In the genomic region with DNA sequence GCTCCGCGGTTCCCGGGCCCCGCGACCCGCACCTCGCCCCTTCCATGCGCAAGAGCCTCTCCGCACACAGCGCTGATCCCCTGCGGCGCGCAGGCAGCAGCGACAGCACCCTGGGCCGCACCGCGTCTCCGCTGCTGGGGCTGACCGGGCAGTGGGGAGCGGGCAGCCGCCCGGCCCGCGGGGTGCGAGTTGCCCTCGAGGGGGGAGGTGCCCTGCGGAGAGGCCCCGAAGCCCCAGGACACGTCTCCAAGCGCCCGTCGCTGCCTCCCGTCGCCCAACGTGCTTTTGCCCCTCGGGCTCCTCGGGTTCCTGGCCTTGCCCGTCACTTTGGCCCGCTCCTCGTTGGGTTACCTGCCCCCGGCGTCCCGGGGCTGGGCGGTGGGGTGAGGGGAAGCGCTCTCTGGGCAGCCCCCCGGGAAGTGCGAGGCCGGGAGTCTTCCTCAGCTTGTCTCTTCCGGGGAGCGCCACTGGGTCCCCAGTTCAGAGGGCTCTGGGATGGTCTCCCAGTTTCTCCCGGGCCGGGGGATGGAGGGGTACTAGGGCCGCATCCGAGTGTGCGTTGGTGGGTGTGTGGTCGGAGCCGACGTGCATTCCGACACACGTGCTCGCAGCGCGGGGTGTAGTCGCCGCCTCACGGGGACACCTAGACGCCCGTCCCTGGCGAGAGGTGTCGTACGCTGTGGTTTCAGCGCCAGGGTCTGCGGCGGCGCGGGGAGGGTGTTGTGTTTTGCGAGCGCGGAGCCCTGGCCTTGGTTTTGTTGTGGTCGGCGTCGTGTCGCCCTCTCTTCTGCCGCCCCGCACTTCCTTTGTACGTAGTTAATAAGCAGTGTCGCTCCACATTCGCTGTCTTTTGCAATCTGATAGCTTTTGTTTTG, we compare ENCODE assay signal across 1 cellular context.
TF ChIP-seq lines count a peak whose summit lies in the region.

No MANE protein-coding gene starts in this region.

TF ChIP-seq in HEK293, 187 proteins besides CTCF, POLR2A, EP300 and RAD21 (continued from another document and continues in another):
- TF ChIP-seq, protein P1, sequence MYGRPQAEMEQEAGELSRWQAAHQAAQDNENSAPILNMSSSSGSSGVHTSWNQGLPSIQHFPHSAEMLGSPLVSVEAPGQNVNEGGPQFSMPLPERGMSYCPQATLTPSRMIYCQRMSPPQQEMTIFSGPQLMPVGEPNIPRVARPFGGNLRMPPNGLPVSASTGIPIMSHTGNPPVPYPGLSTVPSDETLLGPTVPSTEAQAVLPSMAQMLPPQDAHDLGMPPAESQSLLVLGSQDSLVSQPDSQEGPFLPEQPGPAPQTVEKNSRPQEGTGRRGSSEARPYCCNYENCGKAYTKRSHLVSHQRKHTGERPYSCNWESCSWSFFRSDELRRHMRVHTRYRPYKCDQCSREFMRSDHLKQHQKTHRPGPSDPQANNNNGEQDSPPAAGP (tag by site-specific recombination; IDR thresholded peaks at IDR 0.05), result 0 out of 2 replicates have a peak, but pooled peaks have one; percentile 51
- peak; percentile 43; the same call in 1 of the 2 replicates for TF ChIP-seq ZBTB48 (tag by site-specific recombination; IDR thresholded peaks at IDR 0.05)
- peak; percentile 16; the same call in 1 of the 2 replicates for TF ChIP-seq GLIS1 (tag by site-specific recombination; IDR thresholded peaks at IDR 0.05)
- peak; percentile 59; the same call in 1 of the 2 replicates for TF ChIP-seq ZXDB (tag by site-specific recombination; IDR thresholded peaks at IDR 0.05)
- peak; percentile 37 for TF ChIP-seq KLF9 (tag by site-specific recombination; IDR thresholded peaks at IDR 0.05; ENCODE audit: low read depth)
- TF ChIP-seq, protein P2, sequence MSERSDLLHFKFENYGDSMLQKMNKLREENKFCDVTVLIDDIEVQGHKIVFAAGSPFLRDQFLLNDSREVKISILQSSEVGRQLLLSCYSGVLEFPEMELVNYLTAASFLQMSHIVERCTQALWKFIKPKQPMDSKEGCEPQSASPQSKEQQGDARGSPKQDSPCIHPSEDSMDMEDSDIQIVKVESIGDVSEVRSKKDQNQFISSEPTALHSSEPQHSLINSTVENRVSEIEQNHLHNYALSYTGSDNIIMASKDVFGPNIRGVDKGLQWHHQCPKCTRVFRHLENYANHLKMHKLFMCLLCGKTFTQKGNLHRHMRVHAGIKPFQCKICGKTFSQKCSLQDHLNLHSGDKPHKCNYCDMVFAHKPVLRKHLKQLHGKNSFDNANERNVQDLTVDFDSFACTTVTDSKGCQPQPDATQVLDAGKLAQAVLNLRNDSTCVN (tag by site-specific recombination; optimal IDR thresholded peaks at IDR 0.05), result peak; percentile 82
- TF ChIP-seq ZSCAN30 (tag by site-specific recombination; IDR thresholded peaks at IDR 0.05), result 0 out of 2 replicates have a peak, but pooled peaks have one; percentile 3
- TF ChIP-seq, protein P3, sequence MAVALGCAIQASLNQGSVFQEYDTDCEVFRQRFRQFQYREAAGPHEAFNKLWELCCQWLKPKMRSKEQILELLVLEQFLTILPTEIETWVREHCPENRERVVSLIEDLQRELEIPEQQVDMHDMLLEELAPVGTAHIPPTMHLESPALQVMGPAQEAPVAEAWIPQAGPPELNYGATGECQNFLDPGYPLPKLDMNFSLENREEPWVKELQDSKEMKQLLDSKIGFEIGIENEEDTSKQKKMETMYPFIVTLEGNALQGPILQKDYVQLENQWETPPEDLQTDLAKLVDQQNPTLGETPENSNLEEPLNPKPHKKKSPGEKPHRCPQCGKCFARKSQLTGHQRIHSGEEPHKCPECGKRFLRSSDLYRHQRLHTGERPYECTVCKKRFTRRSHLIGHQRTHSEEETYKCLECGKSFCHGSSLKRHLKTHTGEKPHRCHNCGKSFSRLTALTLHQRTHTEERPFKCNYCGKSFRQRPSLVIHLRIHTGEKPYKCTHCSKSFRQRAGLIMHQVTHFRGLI (tag by site-specific recombination; IDR thresholded peaks at IDR 0.05), result peak; percentile 95
- peak; percentile 87 for TF ChIP-seq SP7 (tag by site-specific recombination; IDR thresholded peaks at IDR 0.05)
- TF ChIP-seq, protein P4, sequence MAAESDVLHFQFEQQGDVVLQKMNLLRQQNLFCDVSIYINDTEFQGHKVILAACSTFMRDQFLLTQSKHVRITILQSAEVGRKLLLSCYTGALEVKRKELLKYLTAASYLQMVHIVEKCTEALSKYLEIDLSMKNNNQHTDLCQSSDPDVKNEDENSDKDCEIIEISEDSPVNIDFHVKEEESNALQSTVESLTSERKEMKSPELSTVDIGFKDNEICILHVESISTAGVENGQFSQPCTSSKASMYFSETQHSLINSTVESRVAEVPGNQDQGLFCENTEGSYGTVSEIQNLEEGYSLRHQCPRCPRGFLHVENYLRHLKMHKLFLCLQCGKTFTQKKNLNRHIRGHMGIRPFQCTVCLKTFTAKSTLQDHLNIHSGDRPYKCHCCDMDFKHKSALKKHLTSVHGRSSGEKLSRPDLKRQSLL (tag by site-specific recombination; IDR thresholded peaks at IDR 0.05), result no peak
- TF ChIP-seq ZNF2 (tag by site-specific recombination; IDR thresholded peaks at IDR 0.05), result peak; percentile 74
- TF ChIP-seq ZNF335 (tag by site-specific recombination; conservative IDR thresholded peaks at IDR 0.05), result peak; percentile 62
- TF ChIP-seq ZFP37 (tag by site-specific recombination; IDR thresholded peaks at IDR 0.05), result peak; percentile 70
- peak; percentile 87; the same call in 1 of the 2 replicates for TF ChIP-seq ZBTB8A (tag by site-specific recombination; IDR thresholded peaks at IDR 0.05)
- no peak for TF ChIP-seq HOXC10 (CRISPR knock-in tag; IDR thresholded peaks at IDR 0.05)
- TF ChIP-seq, protein P5, sequence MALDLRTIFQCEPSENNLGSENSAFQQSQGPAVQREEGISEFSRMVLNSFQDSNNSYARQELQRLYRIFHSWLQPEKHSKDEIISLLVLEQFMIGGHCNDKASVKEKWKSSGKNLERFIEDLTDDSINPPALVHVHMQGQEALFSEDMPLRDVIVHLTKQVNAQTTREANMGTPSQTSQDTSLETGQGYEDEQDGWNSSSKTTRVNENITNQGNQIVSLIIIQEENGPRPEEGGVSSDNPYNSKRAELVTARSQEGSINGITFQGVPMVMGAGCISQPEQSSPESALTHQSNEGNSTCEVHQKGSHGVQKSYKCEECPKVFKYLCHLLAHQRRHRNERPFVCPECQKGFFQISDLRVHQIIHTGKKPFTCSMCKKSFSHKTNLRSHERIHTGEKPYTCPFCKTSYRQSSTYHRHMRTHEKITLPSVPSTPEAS (tag by site-specific recombination; IDR thresholded peaks at IDR 0.05), result peak; percentile 43; the same call in 1 of the 2 replicates
- TF ChIP-seq ZFP69B (tag by site-specific recombination; IDR thresholded peaks at IDR 0.05), result peak; percentile 12; the same call in 1 of the 2 replicates
- peak; percentile 31 for TF ChIP-seq WT1 (tag by site-specific recombination; IDR thresholded peaks at IDR 0.05)
- peak; percentile 59 for TF ChIP-seq ZNF629 (tag by site-specific recombination; IDR thresholded peaks at IDR 0.05)
- TF ChIP-seq BCL11B (tag by site-specific recombination; IDR thresholded peaks at IDR 0.05; ENCODE audit: low read depth), result 0 out of 2 replicates have a peak, but pooled peaks have one; percentile 47
- no peak for TF ChIP-seq ZNF184 (tag by site-specific recombination; IDR thresholded peaks at IDR 0.05)
- 0 out of 2 replicates have a peak, but pooled peaks have one; percentile 25 for TF ChIP-seq ZNF24 (tag by site-specific recombination; IDR thresholded peaks at IDR 0.05)
- TF ChIP-seq ZNF530 (tag by site-specific recombination; IDR thresholded peaks at IDR 0.05; ENCODE audit: low read depth), result no peak
- TF ChIP-seq FEZF1 (tag by site-specific recombination; IDR thresholded peaks at IDR 0.05), result peak; percentile 27; the same call in 1 of the 2 replicates
- TF ChIP-seq, protein P6, sequence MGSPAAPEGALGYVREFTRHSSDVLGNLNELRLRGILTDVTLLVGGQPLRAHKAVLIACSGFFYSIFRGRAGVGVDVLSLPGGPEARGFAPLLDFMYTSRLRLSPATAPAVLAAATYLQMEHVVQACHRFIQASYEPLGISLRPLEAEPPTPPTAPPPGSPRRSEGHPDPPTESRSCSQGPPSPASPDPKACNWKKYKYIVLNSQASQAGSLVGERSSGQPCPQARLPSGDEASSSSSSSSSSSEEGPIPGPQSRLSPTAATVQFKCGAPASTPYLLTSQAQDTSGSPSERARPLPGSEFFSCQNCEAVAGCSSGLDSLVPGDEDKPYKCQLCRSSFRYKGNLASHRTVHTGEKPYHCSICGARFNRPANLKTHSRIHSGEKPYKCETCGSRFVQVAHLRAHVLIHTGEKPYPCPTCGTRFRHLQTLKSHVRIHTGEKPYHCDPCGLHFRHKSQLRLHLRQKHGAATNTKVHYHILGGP (tag by site-specific recombination; IDR thresholded peaks at IDR 0.05), result no peak
- TF ChIP-seq, protein P7, sequence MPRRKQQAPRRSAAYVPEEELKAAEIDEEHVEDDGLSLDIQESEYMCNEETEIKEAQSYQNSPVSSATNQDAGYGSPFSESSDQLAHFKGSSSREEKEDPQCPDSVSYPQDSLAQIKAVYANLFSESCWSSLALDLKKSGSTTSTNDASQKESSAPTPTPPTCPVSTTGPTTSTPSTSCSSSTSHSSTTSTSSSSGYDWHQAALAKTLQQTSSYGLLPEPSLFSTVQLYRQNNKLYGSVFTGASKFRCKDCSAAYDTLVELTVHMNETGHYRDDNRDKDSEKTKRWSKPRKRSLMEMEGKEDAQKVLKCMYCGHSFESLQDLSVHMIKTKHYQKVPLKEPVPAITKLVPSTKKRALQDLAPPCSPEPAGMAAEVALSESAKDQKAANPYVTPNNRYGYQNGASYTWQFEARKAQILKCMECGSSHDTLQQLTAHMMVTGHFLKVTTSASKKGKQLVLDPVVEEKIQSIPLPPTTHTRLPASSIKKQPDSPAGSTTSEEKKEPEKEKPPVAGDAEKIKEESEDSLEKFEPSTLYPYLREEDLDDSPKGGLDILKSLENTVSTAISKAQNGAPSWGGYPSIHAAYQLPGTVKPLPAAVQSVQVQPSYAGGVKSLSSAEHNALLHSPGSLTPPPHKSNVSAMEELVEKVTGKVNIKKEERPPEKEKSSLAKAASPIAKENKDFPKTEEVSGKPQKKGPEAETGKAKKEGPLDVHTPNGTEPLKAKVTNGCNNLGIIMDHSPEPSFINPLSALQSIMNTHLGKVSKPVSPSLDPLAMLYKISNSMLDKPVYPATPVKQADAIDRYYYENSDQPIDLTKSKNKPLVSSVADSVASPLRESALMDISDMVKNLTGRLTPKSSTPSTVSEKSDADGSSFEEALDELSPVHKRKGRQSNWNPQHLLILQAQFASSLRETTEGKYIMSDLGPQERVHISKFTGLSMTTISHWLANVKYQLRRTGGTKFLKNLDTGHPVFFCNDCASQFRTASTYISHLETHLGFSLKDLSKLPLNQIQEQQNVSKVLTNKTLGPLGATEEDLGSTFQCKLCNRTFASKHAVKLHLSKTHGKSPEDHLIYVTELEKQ (tag by site-specific recombination; IDR thresholded peaks at IDR 0.05; ENCODE audit: borderline replicate concordance), result no peak
- peak; percentile 81 for TF ChIP-seq ZBTB20 (tag by site-specific recombination; IDR thresholded peaks at IDR 0.05)
- 0 out of 2 replicates have a peak, but pooled peaks have one; percentile 23 for TF ChIP-seq KLF7 (tag by site-specific recombination; IDR thresholded peaks at IDR 0.05; ENCODE audit: borderline replicate concordance)
- no peak for TF ChIP-seq ZFP3 (tag by site-specific recombination; IDR thresholded peaks at IDR 0.05; ENCODE audit: low read depth)
- peak; percentile 49 for TF ChIP-seq EGR2 (tag by site-specific recombination; IDR thresholded peaks at IDR 0.05; ENCODE audit: low read depth)
- TF ChIP-seq GLIS2 (tag by site-specific recombination; IDR thresholded peaks at IDR 0.05), result peak; percentile 90
- no peak for TF ChIP-seq YY2 (tag by site-specific recombination; IDR thresholded peaks at IDR 0.05)
- peak; percentile 10; the same call in 1 of the 2 replicates for TF ChIP-seq ZNF423 (tag by site-specific recombination; IDR thresholded peaks at IDR 0.05)
- TF ChIP-seq, protein P8, sequence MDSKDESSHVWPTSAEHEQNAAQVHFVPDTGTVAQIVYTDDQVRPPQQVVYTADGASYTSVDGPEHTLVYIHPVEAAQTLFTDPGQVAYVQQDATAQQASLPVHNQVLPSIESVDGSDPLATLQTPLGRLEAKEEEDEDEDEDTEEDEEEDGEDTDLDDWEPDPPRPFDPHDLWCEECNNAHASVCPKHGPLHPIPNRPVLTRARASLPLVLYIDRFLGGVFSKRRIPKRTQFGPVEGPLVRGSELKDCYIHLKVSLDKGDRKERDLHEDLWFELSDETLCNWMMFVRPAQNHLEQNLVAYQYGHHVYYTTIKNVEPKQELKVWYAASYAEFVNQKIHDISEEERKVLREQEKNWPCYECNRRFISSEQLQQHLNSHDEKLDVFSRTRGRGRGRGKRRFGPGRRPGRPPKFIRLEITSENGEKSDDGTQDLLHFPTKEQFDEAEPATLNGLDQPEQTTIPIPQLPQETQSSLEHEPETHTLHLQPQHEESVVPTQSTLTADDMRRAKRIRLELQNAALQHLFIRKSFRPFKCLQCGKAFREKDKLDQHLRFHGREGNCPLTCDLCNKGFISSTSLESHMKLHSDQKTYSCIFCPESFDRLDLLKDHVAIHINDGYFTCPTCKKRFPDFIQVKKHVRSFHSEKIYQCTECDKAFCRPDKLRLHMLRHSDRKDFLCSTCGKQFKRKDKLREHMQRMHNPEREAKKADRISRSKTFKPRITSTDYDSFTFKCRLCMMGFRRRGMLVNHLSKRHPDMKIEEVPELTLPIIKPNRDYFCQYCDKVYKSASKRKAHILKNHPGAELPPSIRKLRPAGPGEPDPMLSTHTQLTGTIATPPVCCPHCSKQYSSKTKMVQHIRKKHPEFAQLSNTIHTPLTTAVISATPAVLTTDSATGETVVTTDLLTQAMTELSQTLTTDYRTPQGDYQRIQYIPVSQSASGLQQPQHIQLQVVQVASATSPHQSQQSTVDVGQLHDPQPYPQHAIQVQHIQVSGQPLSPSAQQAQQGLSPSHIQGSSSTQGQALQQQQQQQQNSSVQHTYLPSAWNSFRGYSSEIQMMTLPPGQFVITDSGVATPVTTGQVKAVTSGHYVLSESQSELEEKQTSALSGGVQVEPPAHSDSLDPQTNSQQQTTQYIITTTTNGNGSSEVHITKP (tag by site-specific recombination; IDR thresholded peaks at IDR 0.05), result 0 out of 2 replicates have a peak, but pooled peaks have one; percentile 20
- TF ChIP-seq SALL2 (tag by site-specific recombination; IDR thresholded peaks at IDR 0.05; ENCODE audit: borderline replicate concordance), result no peak
- TF ChIP-seq, protein P9, sequence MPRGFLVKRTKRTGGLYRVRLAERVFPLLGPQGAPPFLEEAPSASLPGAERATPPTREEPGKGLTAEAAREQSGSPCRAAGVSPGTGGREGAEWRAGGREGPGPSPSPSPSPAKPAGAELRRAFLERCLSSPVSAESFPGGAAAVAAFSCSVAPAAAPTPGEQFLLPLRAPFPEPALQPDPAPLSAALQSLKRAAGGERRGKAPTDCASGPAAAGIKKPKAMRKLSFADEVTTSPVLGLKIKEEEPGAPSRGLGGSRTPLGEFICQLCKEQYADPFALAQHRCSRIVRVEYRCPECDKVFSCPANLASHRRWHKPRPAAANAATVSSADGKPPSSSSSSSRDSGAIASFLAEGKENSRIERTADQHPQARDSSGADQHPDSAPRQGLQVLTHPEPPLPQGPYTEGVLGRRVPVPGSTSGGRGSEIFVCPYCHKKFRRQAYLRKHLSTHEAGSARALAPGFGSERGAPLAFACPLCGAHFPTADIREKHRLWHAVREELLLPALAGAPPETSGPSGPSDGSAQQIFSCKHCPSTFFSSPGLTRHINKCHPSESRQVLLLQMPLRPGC (tag by site-specific recombination; IDR thresholded peaks at IDR 0.05), result peak; percentile 89
- peak; percentile 69; the same call in 1 of the 2 replicates for TF ChIP-seq ZNF610 (tag by site-specific recombination; IDR thresholded peaks at IDR 0.05; ENCODE audit: borderline replicate concordance)
